In genomic region chr4:99377341-99377740, GRCh38 we compare ENCODE assay signal across 1 cellular context.
TF ChIP-seq lines count a peak whose summit lies in the region.

No MANE protein-coding gene starts in this region.

TF ChIP-seq in HepG2, 621 proteins besides CTCF, POLR2A, EP300 and RAD21:
- TF ChIP-seq ZMYM3 (CRISPR knock-in tag; IDR thresholded peaks at IDR 0.05) (0 out of 2 replicates have a peak, but pooled peaks have one; percentile 16), ZNF770 (CRISPR knock-in tag; IDR thresholded peaks at IDR 0.05) (peak; percentile 50; the same call in 1 of the 2 replicates), ARID5B (CRISPR knock-in tag; IDR thresholded peaks at IDR 0.05) (peak; percentile 15; the same call in 1 of the 2 replicates), ZMYM4 (CRISPR knock-in tag; IDR thresholded peaks at IDR 0.05) (peak; percentile 60), TBX2 (CRISPR knock-in tag; IDR thresholded peaks at IDR 0.05; ENCODE audit: borderline replicate concordance) (peak; percentile 18; the same call in 1 of the 2 replicates), GATAD2A (CRISPR knock-in tag; IDR thresholded peaks at IDR 0.05) (peak; percentile 40; the same call in 1 of the 2 replicates), SMC3 (IDR thresholded peaks at IDR 0.05; ENCODE audit: low read length) (peak; percentile 37; the same call in 1 of the 2 replicates), STAG1 (CRISPR knock-in tag; IDR thresholded peaks at IDR 0.05) (peak; percentile 48)
- TF ChIP-seq, protein P1, sequence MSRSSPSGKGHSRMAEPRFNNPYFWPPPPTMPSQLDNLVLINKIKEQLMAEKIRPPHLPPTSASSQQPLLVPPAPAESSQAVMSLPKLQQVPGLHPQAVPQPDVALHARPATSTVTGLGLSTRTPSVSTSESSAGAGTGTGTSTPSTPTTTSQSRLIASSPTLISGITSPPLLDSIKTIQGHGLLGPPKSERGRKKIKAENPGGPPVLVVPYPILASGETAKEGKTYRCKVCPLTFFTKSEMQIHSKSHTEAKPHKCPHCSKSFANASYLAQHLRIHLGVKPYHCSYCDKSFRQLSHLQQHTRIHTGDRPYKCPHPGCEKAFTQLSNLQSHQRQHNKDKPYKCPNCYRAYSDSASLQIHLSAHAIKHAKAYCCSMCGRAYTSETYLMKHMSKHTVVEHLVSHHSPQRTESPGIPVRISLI (CRISPR knock-in tag; IDR thresholded peaks at IDR 0.05; ENCODE audit: borderline replicate concordance): peak; percentile 96
